Comparison of ENCODE assay signal across 23 cellular contexts in the genomic region with DNA sequence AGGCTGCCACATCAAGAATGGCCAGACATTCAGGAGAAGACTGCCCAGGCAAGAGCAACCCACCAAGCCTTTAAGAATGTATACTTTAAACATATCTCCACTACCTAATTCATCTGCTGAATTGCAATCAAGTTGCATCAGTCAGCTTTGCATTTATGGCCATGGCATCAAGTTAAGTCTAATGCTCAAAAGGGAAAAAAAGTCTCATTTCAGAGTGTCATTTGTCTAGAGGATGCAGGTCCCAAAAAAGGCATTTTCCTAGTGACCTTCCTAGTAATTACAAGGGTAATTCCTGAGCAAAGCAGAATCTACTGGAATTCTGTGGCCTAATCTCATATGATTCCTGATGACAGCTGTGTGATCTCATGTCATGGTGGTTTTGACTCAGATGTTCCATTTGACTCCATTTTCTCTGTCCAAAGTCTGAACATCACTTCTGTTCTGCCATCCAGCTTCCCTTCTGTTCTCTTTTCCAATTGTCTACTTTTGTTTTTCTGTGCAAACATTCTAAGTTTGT. TPM values are rescaled to one million over a fixed set of nuclear protein-coding genes. Genes with fewer than 3 reads are reported as not detected.
"Had no signal": no experiment of that assay in that cellular context is flagged by ENCODE, and none has a peak within 500 bp of the region (broad histone marks: within the 10 kb centered on the region; RNA-seq: fewer than 3 reads in every experiment).

No MANE protein-coding gene starts in this region.

- H2AFZ ChIP-seq: parathyroid adenoma had no signal

- H3K27ac ChIP-seq: adrenal gland, ascending aorta, coronary artery, esophagus squamous epithelium, heart right ventricle, parathyroid adenoma, skin epidermis, tibial artery, WERI-Rb-1 had no signal

- H3K9me3 ChIP-seq: ascending aorta, esophagus squamous epithelium, tibial artery had no signal

- H3K4me1 ChIP-seq: adrenal gland, ascending aorta, esophagus squamous epithelium, heart right ventricle, parathyroid adenoma, tibial artery had no signal

- H3K36me3 ChIP-seq: adrenal gland, ascending aorta, esophagus squamous epithelium, heart right ventricle, tibial artery, WERI-Rb-1 had no signal

- H3K79me2 ChIP-seq: parathyroid adenoma had no signal

- H3K9ac ChIP-seq: parathyroid adenoma had no signal

- H3K27me3 ChIP-seq: adrenal gland, ascending aorta, esophagus squamous epithelium, heart right ventricle, tibial artery had no signal

- H3K4me3 ChIP-seq: adrenal gland, ascending aorta, coronary artery, esophagus squamous epithelium, heart right ventricle, skin epidermis, tibial artery had no signal

- DNase-seq: activated CD4-positive, alpha-beta T cell treated with anti-CD3 and anti-CD28 coated beads, Interleukin-2, amount 10 ng/mL, durations not matched to agents 7 days and 5 days; activated CD4-positive, CD25-positive, alpha-beta regulatory T cell treated with anti-CD3 and anti-CD28 coated beads, Interleukin-2, amount 50 U/mL, for 72 hours; activated CD8-positive, alpha-beta T cell treated with anti-CD3 and anti-CD28 coated beads, Interleukin-2, amount 10 ng/mL, durations not matched to agents 7 days and 5 days; adrenal gland; endodermal cell; esophagus squamous epithelium; heart right ventricle; islet precursor cell; left cardiac atrium; nephron progenitor cell; right cardiac atrium; stimulated activated CD4-positive, alpha-beta T cell treated with anti-CD3 and anti-CD28 coated beads, Interleukin-1b, Interleukin-23, amount 100 ng/mL, for 48 hours; stimulated activated naive CD8-positive, alpha-beta T cell treated with anti-CD3 and anti-CD28 coated beads, Interleukin-15, amount 100 ng/mL, for 72 hours; tibial artery; WERI-Rb-1 had no signal

RNA-seq across cellular contexts. Expression of a gene that starts 7.3 kb away (rescaled TPM):
- total RNA-seq: activated CD4-positive, alpha-beta T cell treated with anti-CD3 and anti-CD28 coated beads, Interleukin-2, amount 10 ng/mL, durations not matched to agents 7 days and 5 days; activated CD8-positive, alpha-beta T cell treated with anti-CD3 and anti-CD28 coated beads, Interleukin-2, amount 10 ng/mL, durations not matched to agents 7 days and 5 days; activated naive CD4-positive, alpha-beta T cell treated with anti-CD3 and anti-CD28 coated beads, Interleukin-2, amount 50 U/mL, for 72 hours; activated T-helper 1 cell treated with anti-CD3 and anti-CD28 coated beads, Interleukin-12 subunit alpha, Interleukin-12 subunit beta, Interleukin-2, Interleukin-4 antibody, amounts not matched to agents 30 ng/mL and 10 ng/mL and 1 ng/mL, durations not matched to agents 14 hours and 24 hours and 36 hours; ascending aorta; bronchial epithelial cell; heart right ventricle; left cardiac atrium; mononuclear cell had no signal
